ENCODE assay signal across 8 cellular contexts in genomic region chr20:32091888-32092346, GRCh38. TPM values are rescaled to one million over a fixed set of nuclear protein-coding genes. Genes with fewer than 3 reads are reported as not detected.
A peak's percentile ranks its signal among the peaks of the same experiment; 100 is the strongest.
DNase-seq lines count a peak whose midpoint lies in the region; ATAC-seq and TF ChIP-seq lines count a peak whose summit lies in the region.

No MANE protein-coding gene starts in this region.

- H3K4me3 ChIP-seq in HFF-Myc (replicated peaks; ENCODE audit: low read depth, low read length): no peak overlapping the region
- no peak overlapping the region for H3K4me3 ChIP-seq in liver (ENCODE audit: low read depth in 1 of 3, low read length in 3 of 3)

- no peaks in the 10 kb centered on the region for H3K27me3 ChIP-seq in liver (ENCODE audit: control insufficient read depth in 4 of 4, insufficient read depth in 4 of 4, low read length in 3 of 4)

- TF ChIP-seq CTCF in HFF-Myc (IDR thresholded peaks at IDR 0.05; ENCODE audit: low read depth, low read length, missing control alignments) (peak; percentile 93), liver (IDR thresholded peaks at IDR 0.05; ENCODE audit: low read depth, low read length, missing input control) (peak; percentile 91)

- H3K4me1 ChIP-seq in liver (ENCODE audit: control insufficient read depth in 4 of 4, insufficient read depth in 4 of 4, low read length in 3 of 4): peaks cover 0 to 4% (median 0%) of the 10 kb centered on the region in 4 donors

- WGBS in liver: 1% methylated on average over 7 of the region's 7 CpGs

- no peak overlapping the region for H3K27ac ChIP-seq in liver (ENCODE audit: low read depth in 1 of 2, low read length in 2 of 2)

- peak; percentile 82 for DNase-seq in CD1c-positive myeloid dendritic cell (ENCODE audit: extremely low spot score)
- DNase-seq in HFF-Myc (ENCODE audit: extremely low read depth, low read depth): no peak
- DNase-seq in NCI-H510A treated with DMSO at 0.1 percent for 48 hours (lab: John Stamatoyannopoulos, UW): peak; percentile 56
- DNase-seq in activated CD4-positive, alpha-beta T cell treated with anti-CD3 and anti-CD28 coated beads for 4 hours: peak; percentile 72 to 78
- peak; percentile 68 for DNase-seq in cerebellum (ENCODE audit: low spot score)
- DNase-seq in stimulated activated CD4-positive, alpha-beta T cell treated with anti-CD3 and anti-CD28 coated beads, TNF-alpha, amount 100 ng/mL, for 24 hours (ENCODE audit: low read depth in 3 of 3): peak; percentile 55 to 80 (median 63)

- peak; percentile 75 to 82 for TF ChIP-seq RAD21 in liver (IDR thresholded peaks at IDR 0.05)

- ATAC-seq in GM19467 (IDR thresholded peaks at IDR 0.05; ENCODE audit: unreplicated experiment): no peak

- no peak overlapping the region for H3K9ac ChIP-seq in liver (ENCODE audit: low read depth in 1 of 2, low read length in 2 of 2)

- H3K36me3 ChIP-seq in liver (ENCODE audit: control insufficient read depth in 4 of 4, insufficient read depth in 3 of 4, low read depth in 1 of 4, low read length in 3 of 4): peaks cover 0 to 4% (median 0%) of the 10 kb centered on the region in 4 donors

- H3K9me3 ChIP-seq in liver (ENCODE audit: control insufficient read depth in 4 of 4, low read length in 3 of 4): no peaks in the 10 kb centered on the region

TF ChIP-seq in liver, 16 proteins besides CTCF, POLR2A, EP300 and RAD21:
- no peak for TF ChIP-seq HNF4A (conservative IDR thresholded peaks at IDR 0.05)

RNA-seq across cellular contexts. Expression of gene TM9SF4, which starts 17.6 kb away (rescaled TPM):
- total RNA-seq in cerebellum (21.9 TPM), liver (10 to 100 TPM; 20.7 to 23.8 TPM)
- polyA plus RNA-seq in liver: 10 to 100 TPM; 15.9 to 26.2 TPM

RNA-seq across cellular contexts. Expression of gene HCK, which starts 39.9 kb away (rescaled TPM):
- total RNA-seq in cerebellum (2.6 TPM), liver (10 to 100 TPM; 12.8 to 20.6 TPM)
- polyA plus RNA-seq in liver: 1 to 10 TPM; 1.8 to 7.7 TPM
